19 cellular contexts compared by ENCODE assay signal in genomic region chr2:66698879-66699278, GRCh38.
"Had no signal": no experiment of that assay in that cellular context is flagged by ENCODE, and none has a peak within 500 bp of the region (broad histone marks: within the 10 kb centered on the region; RNA-seq: fewer than 3 reads in every experiment).

No MANE protein-coding gene starts in this region.

- H3K27ac ChIP-seq: ascending aorta, epithelial cell of prostate, left ventricle myocardium inferior had no signal

- H3K27ac Mint-ChIP-seq: activated naive CD4-positive, alpha-beta T cell treated with anti-CD3 and anti-CD28 coated beads for 36 hours; activated naive CD8-positive, alpha-beta T cell treated with anti-CD3 and anti-CD28 coated beads, Interleukin-2, amount 50 U/mL, for 24 hours; activated T-helper 2 cell treated with anti-CD3 and anti-CD28 coated beads, Interferon-gamma antibody, Interleukin-2, Interleukin-4, amounts not matched to agents 10 μg/mL and 5 μg/mL and 100 μg/mL, durations not matched to agents 14 hours and 24 hours and 36 hours; memory B cell had no signal

- H3K9me3 ChIP-seq: ascending aorta, left ventricle myocardium inferior, tibial nerve had no signal

- H3K36me3 Mint-ChIP-seq: memory B cell had no signal

- H3K4me1 ChIP-seq: ascending aorta, left ventricle myocardium inferior had no signal

- DNase-seq: activated CD4-positive, CD25-positive, alpha-beta regulatory T cell treated with anti-CD3 and anti-CD28 coated beads, Interleukin-2, amount 50 U/mL, for 72 hours; activated naive CD4-positive, alpha-beta T cell treated with anti-CD3 and anti-CD28 coated beads for 36 hours; activated naive CD8-positive, alpha-beta T cell treated with anti-CD3 and anti-CD28 coated beads, Interleukin-2, amount 50 U/mL, for 24 hours; activated T-cell treated with anti-CD3 and anti-CD28 coated beads for 4 hours; hypothalamus; kidney; left ventricle myocardium inferior; stimulated activated CD4-positive, alpha-beta T cell treated with anti-CD3 and anti-CD28 coated beads, Interleukin-15, amount 100 ng/mL, for 24 hours; stimulated activated CD4-positive, alpha-beta T cell treated with anti-CD3 and anti-CD28 coated beads, Interleukin-4, amount 100 ng/mL, for 24 hours; stimulated activated naive CD4-positive, alpha-beta T cell; T-helper 9 cell had no signal

- ATAC-seq: activated naive CD8-positive, alpha-beta T cell treated with anti-CD3 and anti-CD28 coated beads, Interleukin-2, amount 50 U/mL, for 24 hours had no signal

- H3K27me3 ChIP-seq: ascending aorta, tibial nerve had no signal

- FAIRE-seq: bronchial epithelial cell, kidney had no signal

- H3K4me3 Mint-ChIP-seq: activated naive CD4-positive, alpha-beta T cell treated with anti-CD3 and anti-CD28 coated beads for 36 hours; activated naive CD8-positive, alpha-beta T cell treated with anti-CD3 and anti-CD28 coated beads, Interleukin-2, amount 50 U/mL, for 24 hours; memory B cell had no signal

- H3K4me1 Mint-ChIP-seq: activated naive CD8-positive, alpha-beta T cell treated with anti-CD3 and anti-CD28 coated beads, Interleukin-2, amount 50 U/mL, for 24 hours; memory B cell had no signal

- H3K36me3 ChIP-seq: ascending aorta, left ventricle myocardium inferior, tibial nerve had no signal

- H3K4me3 ChIP-seq: ascending aorta, left ventricle myocardium inferior, skin epidermis, tibial nerve had no signal

- H3K9me3 Mint-ChIP-seq: activated naive CD4-positive, alpha-beta T cell treated with anti-CD3 and anti-CD28 coated beads for 36 hours; activated naive CD8-positive, alpha-beta T cell treated with anti-CD3 and anti-CD28 coated beads, Interleukin-2, amount 50 U/mL, for 24 hours; activated T-helper 2 cell treated with anti-CD3 and anti-CD28 coated beads, Interferon-gamma antibody, Interleukin-2, Interleukin-4, amounts not matched to agents 10 μg/mL and 5 μg/mL and 100 μg/mL, durations not matched to agents 14 hours and 24 hours and 36 hours; memory B cell; neural crest cell had no signal

- H3K27me3 Mint-ChIP-seq: activated naive CD8-positive, alpha-beta T cell treated with anti-CD3 and anti-CD28 coated beads, Interleukin-2, amount 50 U/mL, for 24 hours had no signal
